In the genomic region with DNA sequence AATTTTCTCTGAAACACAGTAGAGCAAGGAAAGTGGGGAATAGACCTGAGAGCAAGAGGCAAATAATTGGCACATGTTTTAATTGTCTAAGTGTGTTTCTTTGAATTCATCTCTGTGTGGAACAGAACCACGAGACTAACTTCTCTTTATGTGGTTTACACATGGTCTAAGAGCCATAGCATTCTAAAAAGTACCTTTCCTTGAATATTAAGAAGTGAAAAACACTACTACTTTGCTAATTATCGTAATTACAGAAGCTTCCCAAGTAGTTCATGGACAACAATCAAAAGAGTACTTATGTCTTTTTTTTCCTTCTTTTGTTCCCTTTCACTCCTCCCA, we compare ENCODE assay signal across 15 cellular contexts. TPM values are rescaled to one million over a fixed set of nuclear protein-coding genes. Genes with fewer than 3 reads are reported as not detected.
DNase-seq lines count a peak whose midpoint lies in the region; ATAC-seq lines count a peak whose summit lies in the region.
"Had no signal": no experiment of that assay in that cellular context is flagged by ENCODE, and none has a peak within 500 bp of the region (broad histone marks: within the 10 kb centered on the region; RNA-seq: fewer than 3 reads in every experiment).

No MANE protein-coding gene starts in this region.

- peaks cover 7 to 26% (median 24%) of the 10 kb centered on the region in 7 donors for H3K4me1 Mint-ChIP-seq in naive thymus-derived CD4-positive, alpha-beta T cell

- ATAC-seq in GM21526 (IDR thresholded peaks at IDR 0.05; ENCODE audit: low FRiP score, unreplicated experiment) (peak; percentile 28), HG02884 (IDR thresholded peaks at IDR 0.05; ENCODE audit: unreplicated experiment) (no peak), GM21360 (IDR thresholded peaks at IDR 0.05; ENCODE audit: unreplicated experiment) (no peak)
- peak; percentile 50 for ATAC-seq in naive thymus-derived CD4-positive, alpha-beta T cell
- ATAC-seq: heart right ventricle had no signal

- H3K4me3 ChIP-seq in Karpas-422 (ENCODE audit: low read length) = no peak overlapping the region
- H3K4me3 ChIP-seq in naive thymus-derived CD4-positive, alpha-beta T cell (ENCODE audit: low read length) = no peak overlapping the region
- H3K4me3 ChIP-seq: heart right ventricle had no signal

- POLR2A ChIA-PET in naive thymus-derived CD4-positive, alpha-beta T cell (lab: Charles Lee) = interaction anchor here (1.3 kb wide), 1 partner anchor 10 kb away, joined by 7 read pairs; no protein-coding TSS in a partner anchor

- intact Hi-C loops in naive thymus-derived CD4-positive, alpha-beta T cell (cut with micrococcal nuclease) = loop anchor here (1.0 to 5.0 kb wide), 2 partner anchors 22 to 45 kb away; no protein-coding TSS in a partner anchor

- peak overlapping the region; percentile 42 for H3K4me2 ChIP-seq in Karpas-422 (ENCODE audit: low read depth, low read length, poor library complexity, severe bottlenecking)

- no peaks in the 10 kb centered on the region for H3K36me3 ChIP-seq in Karpas-422 (ENCODE audit: insufficient read depth, low read length)
- H3K36me3 ChIP-seq in naive thymus-derived CD4-positive, alpha-beta T cell (ENCODE audit: control insufficient read depth in 2 of 3, insufficient read depth in 3 of 3, low read length in 3 of 3) = no peaks in the 10 kb centered on the region
- H3K36me3 ChIP-seq: heart right ventricle had no signal

- peak overlapping the region; percentile 31; the same call in 1 of the 2 replicates for H2AFZ ChIP-seq in Karpas-422 (ENCODE audit: low read length)

- DNase-seq in NOMO-1 treated with DMSO at 0.1 percent for 48 hours (lab: John Stamatoyannopoulos, UW; ENCODE audit: unreplicated experiment) = peak; percentile 29
- no peak for DNase-seq in NOMO-1 treated with dmso at 0.1 percent for 144 hours (lab: John Stamatoyannopoulos, UW; ENCODE audit: unreplicated experiment)
- no peak for DNase-seq in Karpas-422
- no peak for DNase-seq in naive thymus-derived CD4-positive, alpha-beta T cell
- DNase-seq in GM19240 (ENCODE audit: insufficient read length, low spot score) = no peak
- DNase-seq: activated CD4-positive, alpha-beta T cell treated with anti-CD3 and anti-CD28 coated beads for 4 hours; effector CD8-positive, alpha-beta T cell; heart right ventricle; IMR-90; midbrain; NCI-H2107 had no signal

- peak overlapping the region; percentile 20; the same call in 1 of the 2 replicates for H3K9ac ChIP-seq in Karpas-422 (ENCODE audit: low read length)

- H3K9me3 ChIP-seq in Karpas-422 (ENCODE audit: low read length) = no peaks in the 10 kb centered on the region
- H3K9me3 ChIP-seq in naive thymus-derived CD4-positive, alpha-beta T cell (ENCODE audit: control insufficient read depth in 2 of 3, low read length in 3 of 3) = no peaks in the 10 kb centered on the region
- H3K9me3 ChIP-seq: heart right ventricle had no signal

- H3K4me3 Mint-ChIP-seq in naive thymus-derived CD4-positive, alpha-beta T cell = peak overlapping the region in 9 of 10 donors; percentile 37 to 67 (median 59)

- CTCF ChIA-PET in naive thymus-derived CD4-positive, alpha-beta T cell (lab: Charles Lee) = no interaction called here

- no peaks in the 10 kb centered on the region for H3K9me2 ChIP-seq in Karpas-422 (replicated peaks; ENCODE audit: insufficient read depth, low read length)

- no peaks in the 10 kb centered on the region for H3K9me3 Mint-ChIP-seq in naive thymus-derived CD4-positive, alpha-beta T cell

- H3K27me3 ChIP-seq in Karpas-422 (ENCODE audit: low read length) = no peaks in the 10 kb centered on the region
- no peaks in the 10 kb centered on the region for H3K27me3 ChIP-seq in naive thymus-derived CD4-positive, alpha-beta T cell (ENCODE audit: control insufficient read depth in 2 of 2, insufficient read depth in 2 of 2, low read length in 2 of 2)
- H3K27me3 ChIP-seq: heart right ventricle had no signal

- H4K20me1 ChIP-seq in Karpas-422 (ENCODE audit: insufficient read depth, low read depth, low read length) = no peaks in the 10 kb centered on the region

- peak overlapping the region; percentile 67; the same call in 1 of the 2 replicates for H3K27ac ChIP-seq in Karpas-422 (ENCODE audit: low read length)
- no peak overlapping the region for H3K27ac ChIP-seq in naive thymus-derived CD4-positive, alpha-beta T cell (ENCODE audit: low read depth, low read length)

- H3K27me3 Mint-ChIP-seq in naive thymus-derived CD4-positive, alpha-beta T cell = no peaks in the 10 kb centered on the region

- peaks cover 40% of the 10 kb centered on the region for H3K4me1 ChIP-seq in Karpas-422 (ENCODE audit: low read length)
- H3K4me1 ChIP-seq in naive thymus-derived CD4-positive, alpha-beta T cell (ENCODE audit: control insufficient read depth in 2 of 2, insufficient read depth in 2 of 2, low read length in 2 of 2) = peaks cover 12 to 20% of the 10 kb centered on the region in 2 donors

- H3K79me2 ChIP-seq in Karpas-422 (ENCODE audit: low read length) = no peaks in the 10 kb centered on the region

- H3K27ac Mint-ChIP-seq in naive thymus-derived CD4-positive, alpha-beta T cell = peak overlapping the region; percentile 34 to 89 (median 71)

- H3K36me3 Mint-ChIP-seq in naive thymus-derived CD4-positive, alpha-beta T cell = peaks cover 0 to 3% (median 0%) of the 10 kb centered on the region in 5 donors

RNA-seq across cellular contexts. Expression of a gene that starts 2.9 kb away (rescaled TPM):
- total RNA-seq in Karpas-422 (2014; rRNA removed; shearing (Covaris generic); ENCODE audit: low replicate concordance) = 13.4 and 14.4 TPM in 2 replicates
- 100 to 1,000 TPM in 1 of 5 experiments, 10 to 100 TPM in 1, 1 to 10 TPM in 2, not detected in 1; 7.8 to 223 (median 15.7) TPM for total RNA-seq in naive thymus-derived CD4-positive, alpha-beta T cell
- under 1 TPM; 0.33 to 0.38 TPM for polyA plus RNA-seq in naive thymus-derived CD4-positive, alpha-beta T cell
- total RNA-seq: A172, IMR-90 had no signal
- polyA plus RNA-seq: IMR-90 had no signal

Comparison
In these comparisons a context has a peak if more than half of its experiments do, and no peak if none do; other contexts are left out.
1. ATAC-seq: peak in GM21526 (single experiment) and naive thymus-derived CD4-positive, alpha-beta T cell (single experiment); none in HG02884 (single experiment) and GM21360 (single experiment).